In the genomic region with DNA sequence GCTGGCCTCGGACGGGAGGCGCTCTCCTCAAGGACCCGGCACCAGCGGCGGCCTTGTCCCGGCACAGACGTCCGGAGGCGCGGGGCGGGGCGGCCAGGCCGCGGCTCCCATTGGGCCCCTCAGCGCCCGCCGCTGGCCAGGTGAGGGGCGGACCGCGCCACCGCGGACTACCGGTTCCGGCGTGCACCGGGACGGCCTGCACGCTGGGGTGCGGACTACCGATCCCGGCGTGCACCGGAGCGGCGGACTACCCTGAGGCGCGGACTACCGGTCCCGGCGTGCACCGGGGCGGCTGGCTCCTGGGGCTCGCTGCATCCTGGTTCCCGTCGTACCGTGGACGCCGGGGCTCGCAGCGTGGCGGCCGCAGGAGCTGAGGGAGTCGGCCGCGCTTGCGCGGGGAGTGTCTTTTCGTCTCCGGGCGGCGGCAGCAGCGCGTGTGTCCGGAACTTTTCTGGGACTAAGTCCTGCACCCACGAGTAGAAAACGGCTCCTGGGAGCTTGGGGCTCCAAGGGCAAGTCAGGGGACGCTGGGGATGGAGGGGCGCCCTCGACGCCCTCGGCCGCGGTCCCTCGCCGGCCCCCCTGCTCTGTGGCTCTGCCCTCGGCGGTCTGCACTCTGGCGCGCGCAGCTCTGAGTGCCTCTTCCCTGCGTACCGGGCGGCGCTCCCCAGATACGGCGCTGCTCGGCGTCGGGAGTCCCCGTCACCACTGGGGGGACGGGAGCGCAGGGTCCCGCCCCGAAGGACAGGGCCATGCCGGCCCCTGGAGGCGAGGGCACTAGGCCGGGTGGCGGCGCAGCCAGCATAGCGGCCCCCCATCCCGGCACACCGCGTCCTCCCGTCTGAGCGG, we compare ENCODE assay signal across 8 cellular contexts. TPM values are rescaled to one million over a fixed set of nuclear protein-coding genes. Genes with fewer than 3 reads are reported as not detected.
DNase-seq lines count a peak whose midpoint lies in the region; ATAC-seq and TF ChIP-seq lines count a peak whose summit lies in the region.

Gene LETM1 (minus strand): TSS at position 86 of the 849 bp plus-strand sequence. CDS start 206 bp downstream, outside the sequence.

- H3K27me3 Mint-ChIP-seq in CD4-positive, alpha-beta T cell, result no peaks in the 10 kb centered on the region
- no peaks in the 10 kb centered on the region for H3K27me3 Mint-ChIP-seq in activated CD4-positive, alpha-beta memory T cell treated with anti-CD3 and anti-CD28 coated beads, Interleukin-2, amount 10 ng/mL, durations not matched to agents 7 days and 5 days

- DNase-seq in CD4-positive, alpha-beta T cell, result peak; percentile 81 to 94 (median 89)
- DNase-seq in NCI-H82 (lab: John Stamatoyannopoulos, UW), result peak; percentile 96
- DNase-seq in activated CD4-positive, alpha-beta memory T cell treated with anti-CD3 and anti-CD28 coated beads, Interleukin-2, amount 10 ng/mL, durations not matched to agents 7 days and 5 days, result peak; percentile 96
- peak; percentile 98 for DNase-seq in lower lobe of right lung
- peak; percentile 89 to 94 (median 92) for DNase-seq in stimulated activated CD4-positive, alpha-beta T cell treated with anti-CD3 and anti-CD28 coated beads, TNF-alpha, amount 100 ng/mL, for 24 hours (ENCODE audit: low read depth in 3 of 3)

- H3K4me3 Mint-ChIP-seq in CD4-positive, alpha-beta T cell, result peak within 1 kb of the TSS; percentile 94
- H3K4me3 Mint-ChIP-seq in activated CD4-positive, alpha-beta memory T cell treated with anti-CD3 and anti-CD28 coated beads, Interleukin-2, amount 10 ng/mL, durations not matched to agents 7 days and 5 days, result peak within 1 kb of the TSS; percentile 81

- H3K9ac ChIP-seq in duodenal mucosa (ENCODE audit: low read depth in 1 of 2, low read length in 2 of 2), result peak within 1 kb of the TSS; percentile 70 to 89

- H3K27ac Mint-ChIP-seq in CD4-positive, alpha-beta T cell, result peak within 1 kb of the TSS; percentile 76
- peak within 1 kb of the TSS; percentile 66 for H3K27ac Mint-ChIP-seq in activated CD4-positive, alpha-beta memory T cell treated with anti-CD3 and anti-CD28 coated beads, Interleukin-2, amount 10 ng/mL, durations not matched to agents 7 days and 5 days

- no peak for TF ChIP-seq CTCF in CD4-positive, alpha-beta T cell (IDR thresholded peaks at IDR 0.05)
- peak; percentile 15 for TF ChIP-seq CTCF in lower lobe of right lung (IDR thresholded peaks at IDR 0.05)

- POLR2A ChIA-PET in CD4-positive, alpha-beta T cell (lab: Charles Lee), result interaction anchor here (0.9 to 3.6 kb wide), 10 partner anchors 10 to 1106 kb away, joined by 3 to 62 read pairs (median 3); partner anchors contain the start of genes NSD2, SLBP, TACC3 and TMEM129
- POLR2A ChIA-PET in activated CD4-positive, alpha-beta memory T cell treated with anti-CD3 and anti-CD28 coated beads, Interleukin-2, amount 10 ng/mL, durations not matched to agents 7 days and 5 days (lab: Charles Lee), result interaction anchor here (0.9 to 7.1 kb wide), 10 partner anchors 10 to 613 kb away, joined by 3 to 100 read pairs (median 10); partner anchors contain the start of genes NSD2, RNF4, SLBP and TACC3

- H3K36me3 ChIP-seq in duodenal mucosa (ENCODE audit: control insufficient read depth in 1 of 2, insufficient read depth in 2 of 2, low read length in 2 of 2), result no peaks in the 10 kb centered on the region
- no peaks in the 10 kb centered on the region for H3K36me3 ChIP-seq in lower lobe of right lung

- H3K4me3 ChIP-seq in duodenal mucosa (ENCODE audit: low read depth in 1 of 2, low read length in 2 of 2) (peak within 1 kb of the TSS; percentile 79 to 87), lower lobe of right lung (peak within 1 kb of the TSS; percentile 96)

- CTCF ChIA-PET in CD4-positive, alpha-beta T cell (lab: Charles Lee), result interaction anchor here (0.7 to 1.4 kb wide), 4 partner anchors 14 to 163 kb away, joined by 3 to 5 read pairs (median 4); partner anchors contain the start of genes NSD2 and SLBP
- CTCF ChIA-PET in activated CD4-positive, alpha-beta memory T cell treated with anti-CD3 and anti-CD28 coated beads, Interleukin-2, amount 10 ng/mL, durations not matched to agents 7 days and 5 days (lab: Charles Lee), result interaction anchor here (0.7 to 3.2 kb wide), 4 partner anchors 13 to 46 kb away, joined by 3 to 11 read pairs (median 5); no protein-coding TSS in a partner anchor

- no peaks in the 10 kb centered on the region for H3K9me3 ChIP-seq in CD4-positive, alpha-beta T cell (ENCODE audit: control insufficient read depth, low read length)
- H3K9me3 ChIP-seq in duodenal mucosa (ENCODE audit: control insufficient read depth in 1 of 2, low read length in 2 of 2) (no peaks in the 10 kb centered on the region), lower lobe of right lung (no peaks in the 10 kb centered on the region)

- peaks cover 5% of the 10 kb centered on the region for H3K36me3 Mint-ChIP-seq in CD4-positive, alpha-beta T cell (ENCODE audit: low read depth)
- peaks cover 4% of the 10 kb centered on the region for H3K36me3 Mint-ChIP-seq in activated CD4-positive, alpha-beta memory T cell treated with anti-CD3 and anti-CD28 coated beads, Interleukin-2, amount 10 ng/mL, durations not matched to agents 7 days and 5 days (ENCODE audit: low read depth)

- peak; percentile 97 for ATAC-seq in CD4-positive, alpha-beta T cell (ENCODE audit: poor library complexity)
- ATAC-seq in GM19438 (IDR thresholded peaks at IDR 0.05; ENCODE audit: low read depth, unreplicated experiment) (peak; percentile 71), HG03575 (IDR thresholded peaks at IDR 0.05; ENCODE audit: extremely low read depth, insufficient number of reproducible peaks, low FRiP score, unreplicated experiment) (peak; percentile 37), lower lobe of right lung (peak; percentile 98)

- no peaks in the 10 kb centered on the region for H3K27me3 ChIP-seq in CD4-positive, alpha-beta T cell (ENCODE audit: control insufficient read depth, insufficient read depth, low read length)
- H3K27me3 ChIP-seq in duodenal mucosa (ENCODE audit: control insufficient read depth in 1 of 2, insufficient read depth in 2 of 2, low read length in 2 of 2) (no peaks in the 10 kb centered on the region), lower lobe of right lung (ENCODE audit: low read depth) (no peaks in the 10 kb centered on the region)

- H3K4me1 Mint-ChIP-seq in CD4-positive, alpha-beta T cell (ENCODE audit: low read depth), result peaks cover 39% of the 10 kb centered on the region
- H3K4me1 Mint-ChIP-seq in activated CD4-positive, alpha-beta memory T cell treated with anti-CD3 and anti-CD28 coated beads, Interleukin-2, amount 10 ng/mL, durations not matched to agents 7 days and 5 days, result peaks cover 36% of the 10 kb centered on the region

- peaks cover 37 to 47% of the 10 kb centered on the region in 2 donors for H3K4me1 ChIP-seq in duodenal mucosa (ENCODE audit: control insufficient read depth in 1 of 2, insufficient read depth in 2 of 2, low read length in 2 of 2)
- peaks cover 33% of the 10 kb centered on the region for H3K4me1 ChIP-seq in lower lobe of right lung

- intact Hi-C loops in CD4-positive, alpha-beta T cell (cut with DNase I, micrococcal nuclease), result loop anchor here (1.0 to 10.0 kb wide), 11 partner anchors 14 to 1219 kb away; partner anchors contain the start of genes CFAP99 (in 1 of the 2), FAM53A (in 1 of the 2), GAK (in 1 of the 2) and HTT (in 1 of the 2)
- intact Hi-C loops in lower lobe of right lung (cut with DNase I), result no loop called here

- H3K27ac ChIP-seq in CD4-positive, alpha-beta T cell (ENCODE audit: low read depth, low read length), result no peak within 1 kb of the TSS
- H3K27ac ChIP-seq in duodenal mucosa (ENCODE audit: low read depth, low read length), result peak within 1 kb of the TSS; percentile 67
- H3K27ac ChIP-seq in lower lobe of right lung, result peak within 1 kb of the TSS; percentile 84

- no peaks in the 10 kb centered on the region for H3K9me3 Mint-ChIP-seq in CD4-positive, alpha-beta T cell
- no peaks in the 10 kb centered on the region for H3K9me3 Mint-ChIP-seq in activated CD4-positive, alpha-beta memory T cell treated with anti-CD3 and anti-CD28 coated beads, Interleukin-2, amount 10 ng/mL, durations not matched to agents 7 days and 5 days

RNA-seq across cellular contexts. Expression of gene LETM1, which starts in this region (rescaled TPM):
- 10 to 100 TPM; 21.2 to 25.2 TPM for total RNA-seq in CD4-positive, alpha-beta T cell
- 10 to 100 TPM; 36.6 to 39.3 TPM for total RNA-seq in activated CD4-positive, alpha-beta memory T cell treated with anti-CD3 and anti-CD28 coated beads, Interleukin-2, amount 10 ng/mL, durations not matched to agents 7 days and 5 days
- total RNA-seq in lower lobe of right lung, result 33.6 TPM

Comparison
In these comparisons a context has a peak if more than half of its experiments do, and no peak if none do; other contexts are left out.
1. ATAC-seq: peak in every context shown above with its lines; median percentile 98 in lower lobe of right lung; 97 in CD4-positive, alpha-beta T cell; 71 in GM19438; 37 in HG03575.